ENCODE assay signal across 9 cellular contexts in genomic region chr13:25980255-25980654, GRCh38.
DNase-seq lines count a peak whose midpoint lies in the region; ATAC-seq and TF ChIP-seq lines count a peak whose summit lies in the region.
"Had no signal": no experiment of that assay in that cellular context is flagged by ENCODE, and none has a peak within 500 bp of the region (broad histone marks: within the 10 kb centered on the region; RNA-seq: fewer than 3 reads in every experiment).

No MANE protein-coding gene starts in this region.

- H3K27ac Mint-ChIP-seq in Caco-2 (ENCODE audit: unreplicated experiment) (peak overlapping the region; percentile 88), HFFc6 (no peak overlapping the region)

- H3K36me3 ChIP-seq in Caco-2 (ENCODE audit: control insufficient read depth, insufficient read depth, low read length) (no peaks in the 10 kb centered on the region), WERI-Rb-1 (no peaks in the 10 kb centered on the region), lower lobe of right lung (no peaks in the 10 kb centered on the region)

- POLR2A ChIA-PET in Caco-2 (lab: Charles Lee) = no interaction called here

- H3K4me3 ChIP-seq in Caco-2 (ENCODE audit: low read depth, low read length) (no peak overlapping the region), WERI-Rb-1 (ENCODE audit: low read depth, low read length) (no peak overlapping the region), lower lobe of right lung (no peak overlapping the region)

- DNase-seq in Caco-2 (peak in 1 of 2 experiments; percentile 44), HFFc6 (peak; percentile 3), WERI-Rb-1 (peak; percentile 47), lower lobe of right lung (no peak), GM13976 (ENCODE audit: low spot score) (no peak), CD1c-positive myeloid dendritic cell (ENCODE audit: extremely low spot score) (no peak)
- no peak for DNase-seq in activated CD4-positive, CD25-positive, alpha-beta regulatory T cell (lab: John Stamatoyannopoulos, UW)
- no peak for DNase-seq in activated T-cell treated with anti-CD3 and anti-CD28 coated beads, Interleukin-2, amount 50 U/mL, for 1 hour
- DNase-seq: cerebellar nuclear complex had no signal

- BruUV-seq in Caco-2 (replicated peaks; lab: Mats Ljungman, UMichigan) = no TSS peak

- CTCF ChIA-PET in Caco-2 (lab: Charles Lee) = no interaction called here

- H3K4me1 Mint-ChIP-seq in Caco-2 (ENCODE audit: low read depth, unreplicated experiment) (peaks cover 35% of the 10 kb centered on the region), HFFc6 (ENCODE audit: low read depth) (no peaks in the 10 kb centered on the region)

- peak; percentile 45 to 70 for ATAC-seq in lower lobe of right lung

- TF ChIP-seq CTCF in Caco-2 (IDR thresholded peaks at IDR 0.05; ENCODE audit: insufficient read depth in 1 of 2, low read depth in 1 of 2, low read length in 1 of 2, severe bottlenecking in 1 of 2, unreplicated experiment in 1 of 2) = peak; percentile 43 to 51
- TF ChIP-seq CTCF in HFFc6 (IDR thresholded peaks at IDR 0.05) = peak; percentile 50
- peak; percentile 70 for TF ChIP-seq CTCF in WERI-Rb-1 (IDR thresholded peaks at IDR 0.05; ENCODE audit: low read depth, low read length)
- TF ChIP-seq CTCF in lower lobe of right lung (IDR thresholded peaks at IDR 0.05) = no peak
- TF ChIP-seq CTCF in GM13976 (IDR thresholded peaks at IDR 0.05; ENCODE audit: borderline replicate concordance, control extremely low read depth, extremely low read depth, insufficient read depth, missing control alignments) = no peak

- intact Hi-C loops in Caco-2 (cut with micrococcal nuclease; ENCODE audit: unreplicated experiment) (loop anchor here (1.0 to 2.0 kb wide), 2 partner anchors 23 to 83 kb away; no protein-coding TSS in a partner anchor), lower lobe of right lung (cut with DNase I) (no loop called here)

- H3K9me3 ChIP-seq in Caco-2 = no peaks in the 10 kb centered on the region
- no peaks in the 10 kb centered on the region for H3K9me3 ChIP-seq in WERI-Rb-1 (ENCODE audit: severe bottlenecking)
- H3K9me3 ChIP-seq in lower lobe of right lung = no peaks in the 10 kb centered on the region

- H3K27me3 Mint-ChIP-seq in Caco-2 (ENCODE audit: insufficient read depth, unreplicated experiment) = no peaks in the 10 kb centered on the region
- peaks cover 5% of the 10 kb centered on the region for H3K27me3 Mint-ChIP-seq in HFFc6 (ENCODE audit: insufficient read depth)

- H3K9me3 Mint-ChIP-seq in Caco-2 (ENCODE audit: unreplicated experiment) (no peaks in the 10 kb centered on the region), HFFc6 (peaks cover 5% of the 10 kb centered on the region)

- H3K4me1 ChIP-seq in Caco-2 (peaks cover 23% of the 10 kb centered on the region), lower lobe of right lung (no peaks in the 10 kb centered on the region)

- H3K4me3 Mint-ChIP-seq in Caco-2 (ENCODE audit: unreplicated experiment) (no peak overlapping the region), HFFc6 (no peak overlapping the region)

- H3K27me3 ChIP-seq in Caco-2 (replicated peaks; ENCODE audit: control insufficient read depth, insufficient read depth, low read length) (no peaks in the 10 kb centered on the region), WERI-Rb-1 (ENCODE audit: insufficient read depth, low read depth, severe bottlenecking) (no peaks in the 10 kb centered on the region), lower lobe of right lung (ENCODE audit: low read depth) (no peaks in the 10 kb centered on the region)

- no peaks in the 10 kb centered on the region for H3K36me3 Mint-ChIP-seq in Caco-2 (ENCODE audit: insufficient read depth, unreplicated experiment)
- H3K36me3 Mint-ChIP-seq in HFFc6 (ENCODE audit: low read depth) = no peaks in the 10 kb centered on the region

- in situ Hi-C loops in GM13976 (cut with MboI; ENCODE audit: low sequenced_read_pairs, unreplicated experiment) = no loop called here

- H3K27ac ChIP-seq in WERI-Rb-1 = no peak overlapping the region
- no peak overlapping the region for H3K27ac ChIP-seq in lower lobe of right lung

Comparison
In these comparisons a context has a peak if more than half of its experiments do, and no peak if none do; other contexts are left out.
1. DNase-seq: peak in HFFc6 (single experiment) and WERI-Rb-1 (single experiment); none in lower lobe of right lung (single experiment), activated CD4-positive, CD25-positive, alpha-beta regulatory T cell (0 of 4), GM13976 (single experiment), activated T-cell treated with anti-CD3 and anti-CD28 coated beads, Interleukin-2, amount 50 U/mL, for 1 hour (single experiment) and CD1c-positive myeloid dendritic cell (single experiment).
2. CTCF ChIP-seq: peak in Caco-2 (2 of 2), HFFc6 (single experiment) and WERI-Rb-1 (single experiment); none in lower lobe of right lung (single experiment) and GM13976 (single experiment).